In genomic region chr18:12076424-12077140, GRCh38 we compare ENCODE assay signal across 8 cellular contexts. TPM values are rescaled to one million over a fixed set of nuclear protein-coding genes. Genes with fewer than 3 reads are reported as not detected.
DNase-seq lines count a peak whose midpoint lies in the region; ATAC-seq and TF ChIP-seq lines count a peak whose summit lies in the region.

No MANE protein-coding gene starts in this region.

- peak overlapping the region in 1 of 5 experiments; percentile 56 for H3K27ac Mint-ChIP-seq in brain

- no peaks in the 10 kb centered on the region for H3K9me3 ChIP-seq in A673 (ENCODE audit: low read depth, low read length, poor library complexity, severe bottlenecking)

- H3K27me3 Mint-ChIP-seq in brain: no peaks in the 10 kb centered on the region

- no peaks in the 10 kb centered on the region for H3K4me1 ChIP-seq in A673 (ENCODE audit: insufficient read depth, low read length, poor library complexity, severe bottlenecking)
- H3K4me1 ChIP-seq in urinary bladder (ENCODE audit: insufficient read depth): no peaks in the 10 kb centered on the region

- 29% methylated on average over 56 of the region's 59 CpGs for WGBS in urinary bladder

- H3K4me3 ChIP-seq in A673 (ENCODE audit: low read depth, low read length, poor library complexity, severe bottlenecking) (peak overlapping the region; percentile 27), urinary bladder (ENCODE audit: low read depth, low read length) (peak overlapping the region; percentile 18)

- POLR2A ChIA-PET in A673 (lab: Charles Lee; ENCODE audit: low non-redundant PET): no interaction called here

- DNase-seq in A673 (ENCODE audit: low spot score): peak; percentile 58
- DNase-seq in left kidney (ENCODE audit: low read depth, low spot score): peak; percentile 73

- H3K27me3 ChIP-seq in A673 (replicated peaks; ENCODE audit: insufficient read depth, low read depth, low read length, poor library complexity): no peaks in the 10 kb centered on the region

- CTCF ChIA-PET in A673 (lab: Charles Lee): no interaction called here

- TF ChIP-seq CTCF in A673 (conservative IDR thresholded peaks at IDR 0.05; ENCODE audit: low read depth, low read length) (no peak), brain (conservative IDR thresholded peaks at IDR 0.05) (no peak)

- H3K27ac ChIP-seq in A673 (ENCODE audit: low read depth, low read length, poor library complexity, severe bottlenecking) (no peak overlapping the region), urinary bladder (ENCODE audit: low read depth) (no peak overlapping the region)

- peak; percentile 75 for ATAC-seq in HG02884 (IDR thresholded peaks at IDR 0.05; ENCODE audit: unreplicated experiment)
- ATAC-seq in GM21619 (IDR thresholded peaks at IDR 0.05; ENCODE audit: unreplicated experiment): no peak
- ATAC-seq in GM21447 (IDR thresholded peaks at IDR 0.05; ENCODE audit: unreplicated experiment): no peak
- ATAC-seq in GM19395 (IDR thresholded peaks at IDR 0.05; ENCODE audit: unreplicated experiment): no peak

- intact Hi-C loops in A673 (cut with micrococcal nuclease; ENCODE audit: unreplicated experiment): no loop called here

- H3K4me1 Mint-ChIP-seq in brain: peaks cover 33% of the 10 kb centered on the region

- H3K9me3 Mint-ChIP-seq in brain: peaks cover 0 to 5% (median 0%) of the 10 kb centered on the region in 5 experiments

- no peaks in the 10 kb centered on the region for H3K36me3 ChIP-seq in A673 (ENCODE audit: insufficient read depth, low read length, poor library complexity, severe bottlenecking)
- no peaks in the 10 kb centered on the region for H3K36me3 ChIP-seq in urinary bladder (ENCODE audit: insufficient read depth)

- peak overlapping the region; percentile 44 to 76 (median 64) for H3K4me3 Mint-ChIP-seq in brain

- H3K36me3 Mint-ChIP-seq in brain: no peaks in the 10 kb centered on the region

- BruUV-seq in A673 (replicated peaks; lab: Mats Ljungman, UMichigan): no TSS peak

RNA-seq across cellular contexts. Expression of gene ANKRD62, which starts 17.1 kb away (rescaled TPM):
- total RNA-seq in A673 (2021) (not detected in 2 replicates), urinary bladder (0.11 TPM)
- polyA plus RNA-seq in brain (ENCODE audit: insufficient read depth, low read depth, low replicate concordance) (not detected), urinary bladder (not detected)
